11 cellular contexts compared by ENCODE assay signal in genomic region chr6:18596529-18596835, GRCh38.
DNase-seq lines count a peak whose midpoint lies in the region; ATAC-seq and TF ChIP-seq lines count a peak whose summit lies in the region.
"Had no signal": no experiment of that assay in that cellular context is flagged by ENCODE, and none has a peak within 500 bp of the region (broad histone marks: within the 10 kb centered on the region; RNA-seq: fewer than 3 reads in every experiment).

No MANE protein-coding gene starts in this region.

- no peak overlapping the region for H2AFZ ChIP-seq in SK-N-SH (ENCODE audit: low read depth)

- no peak for TF ChIP-seq RAD21 in SK-N-SH (IDR thresholded peaks at IDR 0.05; ENCODE audit: low read length)

- peak overlapping the region in 4 of 5 experiments; percentile 22 to 66 (median 42) for H3K27ac Mint-ChIP-seq in brain
- H3K27ac Mint-ChIP-seq: IgD-negative memory B cell had no signal

- POLR2A ChIA-PET in SK-N-SH (lab: Yijun Ruan, JAX), result no interaction called here

- H3K36me3 ChIP-seq in SK-N-SH (replicated peaks in 1 of 2; ENCODE audit: control insufficient read depth in 1 of 2, insufficient read depth in 2 of 2, low read length in 1 of 2) (no peaks in the 10 kb centered on the region), thoracic aorta (no peaks in the 10 kb centered on the region)
- H3K36me3 ChIP-seq: cardiac muscle cell, suprapubic skin had no signal

- peaks cover 37% of the 10 kb centered on the region for H3K4me1 Mint-ChIP-seq in brain

- no peaks in the 10 kb centered on the region for H3K79me2 ChIP-seq in SK-N-SH (ENCODE audit: insufficient read depth)

- ATAC-seq in SK-N-SH treated with all-trans-retinoic acid at 6 μM for 48 hours (peak; percentile 54), HG03175 (IDR thresholded peaks at IDR 0.05; ENCODE audit: unreplicated experiment) (peak; percentile 28), thoracic aorta (ENCODE audit: insufficient number of reproducible peaks, low FRiP score, low read depth) (no peak), GM21360 (IDR thresholded peaks at IDR 0.05; ENCODE audit: unreplicated experiment) (no peak), GM18517 (IDR thresholded peaks at IDR 0.05; ENCODE audit: unreplicated experiment) (no peak)

- H3K4me3 Mint-ChIP-seq in brain, result peak overlapping the region in 2 of 5 experiments; percentile 32 to 55
- H3K4me3 Mint-ChIP-seq: IgD-negative memory B cell had no signal

- H3K36me3 Mint-ChIP-seq in brain, result no peaks in the 10 kb centered on the region
- H3K36me3 Mint-ChIP-seq: IgD-negative memory B cell had no signal

- H3K9me3 ChIP-seq in SK-N-SH (no peaks in the 10 kb centered on the region), thoracic aorta (no peaks in the 10 kb centered on the region)
- H3K9me3 ChIP-seq: suprapubic skin had no signal

- no peaks in the 10 kb centered on the region for H3K9me3 Mint-ChIP-seq in brain
- H3K9me3 Mint-ChIP-seq: IgD-negative memory B cell had no signal

- H3K4me2 ChIP-seq in SK-N-SH, result no peak overlapping the region

- peaks cover 0 to 6% of the 10 kb centered on the region in 2 experiments; a peak in 1 of 4 replicates for H3K4me1 ChIP-seq in SK-N-SH (ENCODE audit: control insufficient read depth in 1 of 2, insufficient read depth in 2 of 2, low read depth in 1 of 2, low read length in 1 of 2)
- H3K4me1 ChIP-seq in thoracic aorta (ENCODE audit: control insufficient read depth in 1 of 2, low read depth in 2 of 2), result peaks cover 0 to 10% of the 10 kb centered on the region in 2 donors
- H3K4me1 ChIP-seq: suprapubic skin had no signal

- H3K9ac ChIP-seq in SK-N-SH, result no peak overlapping the region

- no peak for TF ChIP-seq EP300 in SK-N-SH (IDR thresholded peaks at IDR 0.05; ENCODE audit: borderline replicate concordance in 1 of 2, low read depth in 1 of 2, low read length in 1 of 2)

- H3K27ac ChIP-seq in SK-N-SH (ENCODE audit: low read depth in 2 of 2, low read length in 1 of 2) (no peak overlapping the region), thoracic aorta (peak overlapping the region in 1 of 2 donors; percentile 64)
- H3K27ac ChIP-seq: cardiac muscle cell, suprapubic skin had no signal

- H3K4me3 ChIP-seq in SK-N-SH (ENCODE audit: low read depth in 2 of 2, low read length in 1 of 2) (no peak overlapping the region), thoracic aorta (peak overlapping the region; percentile 32)
- H3K4me3 ChIP-seq: cardiac muscle cell, suprapubic skin had no signal

- DNase-seq in SK-N-SH, result no peak
- DNase-seq in thoracic aorta (ENCODE audit: low spot score), result no peak
- no peak for DNase-seq in D341Med (ENCODE audit: low spot score)

- H4K20me1 ChIP-seq in SK-N-SH (ENCODE audit: insufficient read depth), result no peaks in the 10 kb centered on the region

- H3F3A ChIP-seq in SK-N-SH (replicated peaks; ENCODE audit: insufficient read depth), result no peaks in the 10 kb centered on the region

- CTCF ChIA-PET in SK-N-SH (lab: Yijun Ruan, JAX), result interaction anchor here (0.7 to 3.0 kb wide), 35 partner anchors 8 to 1530 kb away, joined by 3 to 18 read pairs (median 4); no protein-coding TSS in a partner anchor

- TF ChIP-seq CTCF in SK-N-SH (IDR thresholded peaks at IDR 0.05) (no peak), brain (conservative IDR thresholded peaks at IDR 0.05) (no peak), thoracic aorta (IDR thresholded peaks at IDR 0.05) (no peak)

- H3K27me3 Mint-ChIP-seq in brain, result no peaks in the 10 kb centered on the region

- H3K9me2 ChIP-seq in SK-N-SH, result no peaks in the 10 kb centered on the region

- no peaks in the 10 kb centered on the region for H3K27me3 ChIP-seq in SK-N-SH (ENCODE audit: insufficient read depth)
- no peaks in the 10 kb centered on the region for H3K27me3 ChIP-seq in thoracic aorta (replicated peaks; ENCODE audit: insufficient read depth)
- H3K27me3 ChIP-seq: cardiac muscle cell, suprapubic skin had no signal

TF ChIP-seq in SK-N-SH treated with all-trans-retinoic acid at 6 μM for 48 hours, 23 proteins besides CTCF, POLR2A, EP300 and RAD21:
- TF ChIP-seq CSDC2 (CRISPR knock-in tag; IDR thresholded peaks at IDR 0.05), result no peak
- no peak for TF ChIP-seq TCF4 (CRISPR knock-in tag; IDR thresholded peaks at IDR 0.05; ENCODE audit: borderline replicate concordance)

TF ChIP-seq in SK-N-SH, 30 proteins besides CTCF, POLR2A, EP300 and RAD21:
- TF ChIP-seq TAF1 (IDR thresholded peaks at IDR 0.05; ENCODE audit: borderline replicate concordance, low read depth, low read length), result no peak
- TF ChIP-seq POLR2AphosphoS5 (IDR thresholded peaks at IDR 0.05; ENCODE audit: low read depth, low read length), result no peak
- TF ChIP-seq ELF1 (IDR thresholded peaks at IDR 0.05), result no peak
- TF ChIP-seq TEAD4 (IDR thresholded peaks at IDR 0.05; ENCODE audit: borderline replicate concordance, insufficient read depth), result no peak
- no peak for TF ChIP-seq MEF2A (IDR thresholded peaks at IDR 0.05; ENCODE audit: borderline replicate concordance, low read depth)

Comparison
In these comparisons a context has a peak if more than half of its experiments do, and no peak if none do; other contexts are left out.
1. ATAC-seq: peak in SK-N-SH treated with all-trans-retinoic acid at 6 μM for 48 hours (single experiment) and HG03175 (single experiment); none in thoracic aorta (single experiment), GM21360 (single experiment) and GM18517 (single experiment).